Comparison of ENCODE assay signal across 7 cellular contexts in genomic region chr18:12726774-12727550, GRCh38. TPM values are rescaled to one million over a fixed set of nuclear protein-coding genes. Genes with fewer than 3 reads are reported as not detected.
DNase-seq lines count a peak whose midpoint lies in the region; ATAC-seq and TF ChIP-seq lines count a peak whose summit lies in the region.

No MANE protein-coding gene starts in this region.

- peaks cover 21% of the 10 kb centered on the region for H3F3A ChIP-seq in smooth muscle cell (ENCODE audit: low read depth)

- H2AFZ ChIP-seq in smooth muscle cell (ENCODE audit: low read depth): no peak overlapping the region

- peak; percentile 78 for TF ChIP-seq CTCF in GM12865 (IDR thresholded peaks at IDR 0.05; ENCODE audit: insufficient read depth, low read depth, low read length, missing control alignments)
- TF ChIP-seq CTCF in astrocyte of the spinal cord (IDR thresholded peaks at IDR 0.05; ENCODE audit: low read depth, low read length): peak; percentile 87
- TF ChIP-seq CTCF in smooth muscle cell (IDR thresholded peaks at IDR 0.05; ENCODE audit: borderline replicate concordance, insufficient read depth, poor library complexity, severe bottlenecking): peak; percentile 92

- H3K9me3 ChIP-seq in smooth muscle cell (replicated peaks; ENCODE audit: low read depth): no peaks in the 10 kb centered on the region

- peaks cover 24% of the 10 kb centered on the region for H3K36me3 Mint-ChIP-seq in T-helper 2 cell treated with Interferon-gamma antibody and Interleukin-4, amounts not matched to agents 5 μg/mL and 100 μg/mL, for 36 hours (ENCODE audit: low read depth)

- no peaks in the 10 kb centered on the region for H3K79me2 ChIP-seq in smooth muscle cell (ENCODE audit: low read depth)

- no peaks in the 10 kb centered on the region for H3K27me3 ChIP-seq in smooth muscle cell (ENCODE audit: low read depth)

- H3K4me2 ChIP-seq in smooth muscle cell: no peak overlapping the region

- H3K9ac ChIP-seq in smooth muscle cell (ENCODE audit: low read depth): no peak overlapping the region

- peaks cover 2% of the 10 kb centered on the region for H3K4me1 Mint-ChIP-seq in T-helper 2 cell treated with Interferon-gamma antibody and Interleukin-4, amounts not matched to agents 5 μg/mL and 100 μg/mL, for 36 hours (ENCODE audit: low read depth)

- H3K4me3 ChIP-seq in GM12865 (ENCODE audit: low read depth, low read length) (no peak overlapping the region), astrocyte of the spinal cord (ENCODE audit: low read depth, low read length) (no peak overlapping the region), smooth muscle cell (no peak overlapping the region)

- H3K27ac ChIP-seq in smooth muscle cell (ENCODE audit: low read depth): no peak overlapping the region

- no peaks in the 10 kb centered on the region for H3K27me3 Mint-ChIP-seq in T-helper 2 cell treated with Interferon-gamma antibody and Interleukin-4, amounts not matched to agents 5 μg/mL and 100 μg/mL, for 36 hours (ENCODE audit: low read depth)

- no peak for ATAC-seq in GM21526 (IDR thresholded peaks at IDR 0.05; ENCODE audit: low FRiP score, unreplicated experiment)

- DNase-seq in GM12865 (ENCODE audit: low read depth) (peak; percentile 79), NCI-H1105 treated with DMSO at 0.1 percent for 48 hours (lab: John Stamatoyannopoulos, UW) (peak; percentile 66), astrocyte of the spinal cord (ENCODE audit: low read depth, low spot score) (peak; percentile 74), iPS DF 4.7 (ENCODE audit: extremely low read depth, low spot score) (peak; percentile 86), smooth muscle cell (lab: John Stamatoyannopoulos, UW; ENCODE audit: unreplicated experiment) (peak; percentile 20)
- peak; percentile 34 for DNase-seq in T-helper 2 cell treated with Interferon-gamma antibody and Interleukin-4, amounts not matched to agents 5 μg/mL and 100 μg/mL, for 36 hours (ENCODE audit: low spot score)

- H3K4me3 Mint-ChIP-seq in T-helper 2 cell treated with Interferon-gamma antibody and Interleukin-4, amounts not matched to agents 5 μg/mL and 100 μg/mL, for 36 hours: no peak overlapping the region

- H3K27ac Mint-ChIP-seq in T-helper 2 cell treated with Interferon-gamma antibody and Interleukin-4, amounts not matched to agents 5 μg/mL and 100 μg/mL, for 36 hours: no peak overlapping the region

- in situ Hi-C loops in astrocyte of the spinal cord (cut with HindIII; ENCODE audit: low sequenced_read_pairs): no loop called here

- H4K20me1 ChIP-seq in smooth muscle cell (ENCODE audit: low read depth): no peaks in the 10 kb centered on the region

- no peaks in the 10 kb centered on the region for H3K36me3 ChIP-seq in smooth muscle cell (ENCODE audit: low read depth)

- 72% methylated on average over 14 of the region's 14 CpGs for WGBS in smooth muscle cell (ENCODE audit: low lambda C conversion rate)

- H3K4me1 ChIP-seq in smooth muscle cell (ENCODE audit: low read depth): no peaks in the 10 kb centered on the region

- no peaks in the 10 kb centered on the region for H3K9me3 Mint-ChIP-seq in T-helper 2 cell treated with Interferon-gamma antibody and Interleukin-4, amounts not matched to agents 5 μg/mL and 100 μg/mL, for 36 hours

RNA-seq across cellular contexts. Expression of gene PSMG2, which starts 24.1 kb away (rescaled TPM):
- total RNA-seq in smooth muscle cell: 80.1 and 80.4 TPM in 2 replicates
- polyA plus RNA-seq in smooth muscle cell: 67.0 and 71.3 TPM in 2 replicates

RNA-seq across cellular contexts. Expression of gene CEP76, which starts 24.4 kb away (rescaled TPM):
- 11.7 and 21.2 TPM in 2 replicates for total RNA-seq in smooth muscle cell
- 2.8 and 3.0 TPM in 2 replicates for polyA plus RNA-seq in smooth muscle cell

Comparison
In these comparisons a context has a peak if more than half of its experiments do, and no peak if none do; other contexts are left out.
1. DNase-seq: peak in every context shown above with its lines; median percentile 86 in iPS DF 4.7; 79 in GM12865; 74 in astrocyte of the spinal cord; 66 in NCI-H1105 treated with DMSO at 0.1 percent for 48 hours; 34 in T-helper 2 cell treated with Interferon-gamma antibody and Interleukin-4, amounts not matched to agents 5 μg/mL and 100 μg/mL, for 36 hours; 20 in smooth muscle cell.